ENCODE assay signal across 15 cellular contexts in the genomic region with DNA sequence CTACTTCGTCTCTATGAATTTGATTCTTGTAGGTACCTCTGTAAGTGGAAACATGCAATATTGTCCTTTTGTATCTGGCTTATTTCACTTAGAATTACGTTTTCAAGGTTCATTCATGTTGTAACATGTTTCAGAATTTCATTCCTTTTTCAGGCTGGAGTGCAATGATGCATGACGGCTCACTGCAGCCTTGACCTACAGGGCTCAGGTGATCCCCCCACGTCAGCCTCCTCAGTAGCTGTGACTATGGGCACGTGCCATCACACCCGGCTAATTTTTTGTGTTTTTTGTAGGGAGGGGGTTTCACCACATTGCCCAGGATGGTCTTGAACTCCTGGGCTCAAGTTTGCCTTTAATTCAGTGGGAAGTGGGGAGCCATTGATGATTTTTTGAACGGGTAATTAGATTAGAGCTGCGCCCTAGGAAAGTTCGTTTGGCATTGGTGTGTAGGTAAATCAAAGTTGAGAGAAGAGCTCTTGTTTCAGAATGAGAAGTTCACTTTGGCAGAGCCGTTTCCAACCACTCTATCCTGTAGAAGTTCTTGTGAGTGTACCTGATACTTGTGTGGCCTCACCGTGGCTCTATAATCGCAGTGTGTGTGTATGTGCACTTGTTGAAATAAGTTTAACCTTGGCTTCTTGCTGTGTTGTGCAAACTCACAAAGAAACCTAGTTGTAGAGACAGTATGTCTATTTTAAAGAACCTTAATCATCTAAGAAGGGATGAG.
DNase-seq lines count a peak whose midpoint lies in the region; ATAC-seq and TF ChIP-seq lines count a peak whose summit lies in the region.
"Had no signal": no experiment of that assay in that cellular context is flagged by ENCODE, and none has a peak within 500 bp of the region (broad histone marks: within the 10 kb centered on the region; RNA-seq: fewer than 3 reads in every experiment).

No MANE protein-coding gene starts in this region.

- peaks cover 16% of the 10 kb centered on the region for H3K4me1 ChIP-seq in PC-9 (replicated peaks; ENCODE audit: insufficient read depth)
- no peaks in the 10 kb centered on the region for H3K4me1 ChIP-seq in foreskin keratinocyte

- H3K36me3 Mint-ChIP-seq in activated naive CD4-positive, alpha-beta T cell treated with anti-CD3 and anti-CD28 coated beads, Interleukin-2, amount 50 U/mL, for 24 hours = no peaks in the 10 kb centered on the region
- H3K36me3 Mint-ChIP-seq: activated naive CD8-positive, alpha-beta T cell had no signal

- intact Hi-C loops in PC-9 (cut with micrococcal nuclease; ENCODE audit: unreplicated experiment) = no loop called here

- H3K4me2 ChIP-seq in PC-9 = no peak overlapping the region

- DNase-seq in activated naive CD4-positive, alpha-beta T cell treated with Interleukin-2 at 50 U/mL for 16 hours = no peak
- DNase-seq in PC-9 (no peak), foreskin keratinocyte (peak in 1 of 2 donors; percentile 55), ureter (ENCODE audit: low spot score) (peak; percentile 53), RPMI8226 (no peak), SK-N-DZ (ENCODE audit: low spot score) (no peak)
- DNase-seq: caudate nucleus; effector memory CD4-positive, alpha-beta T cell; MM.1S; NK-92 treated with Interleukin-12 subunit alpha and Interleukin-12 subunit beta, amount 100 ng/mL, for 24 hours; stomach had no signal

- no peaks in the 10 kb centered on the region; the same call in none of the 2 replicates for H4K20me1 ChIP-seq in PC-9 (ENCODE audit: insufficient read depth)

- H2AFZ ChIP-seq in PC-9 = no peak overlapping the region

- peaks cover 10% of the 10 kb centered on the region for H3K36me3 ChIP-seq in PC-9 (ENCODE audit: low read depth)

- H3K79me2 ChIP-seq in PC-9 (ENCODE audit: low read depth) = peaks cover 3% of the 10 kb centered on the region; the same call in 1 of the 2 replicates

- peak overlapping the region; percentile 2 for H3K27ac Mint-ChIP-seq in activated naive CD4-positive, alpha-beta T cell treated with anti-CD3 and anti-CD28 coated beads, Interleukin-2, amount 50 U/mL, for 24 hours
- H3K27ac Mint-ChIP-seq: activated naive CD8-positive, alpha-beta T cell had no signal

- CTCF ChIA-PET in PC-9 (lab: Charles Lee) = no interaction called here

- no peak overlapping the region for H3K4me3 Mint-ChIP-seq in activated naive CD4-positive, alpha-beta T cell treated with anti-CD3 and anti-CD28 coated beads, Interleukin-2, amount 50 U/mL, for 24 hours
- H3K4me3 Mint-ChIP-seq: activated naive CD8-positive, alpha-beta T cell had no signal

- no peak for TF ChIP-seq CTCF in PC-9 (conservative IDR thresholded peaks at IDR 0.05)
- no peak for TF ChIP-seq CTCF in foreskin keratinocyte (conservative IDR thresholded peaks at IDR 0.05)

- BruUV-seq in PC-9 (replicated peaks; lab: Mats Ljungman, UMichigan) = no TSS peak

- H3K27ac ChIP-seq in PC-9 (peak overlapping the region; percentile 34), foreskin keratinocyte (no peak overlapping the region)
- H3K27ac ChIP-seq: stomach had no signal

- H3K4me3 ChIP-seq in PC-9 = no peak overlapping the region
- H3K4me3 ChIP-seq: skin epidermis, stomach had no signal

- H3K4me1 Mint-ChIP-seq in activated naive CD4-positive, alpha-beta T cell treated with anti-CD3 and anti-CD28 coated beads, Interleukin-2, amount 50 U/mL, for 24 hours = no peaks in the 10 kb centered on the region

- H3K27me3 Mint-ChIP-seq in activated naive CD4-positive, alpha-beta T cell treated with anti-CD3 and anti-CD28 coated beads, Interleukin-2, amount 50 U/mL, for 24 hours = peaks cover 1% of the 10 kb centered on the region
- H3K27me3 Mint-ChIP-seq: activated naive CD8-positive, alpha-beta T cell had no signal

- peaks cover 14% of the 10 kb centered on the region; the same call in 1 of the 2 replicates for H3F3A ChIP-seq in PC-9 (ENCODE audit: insufficient read depth, low read depth)

- H3K9me3 Mint-ChIP-seq in activated naive CD4-positive, alpha-beta T cell treated with anti-CD3 and anti-CD28 coated beads, Interleukin-2, amount 50 U/mL, for 24 hours = no peaks in the 10 kb centered on the region

- H3K9me3 ChIP-seq in PC-9 (ENCODE audit: insufficient read depth, low read depth) = no peaks in the 10 kb centered on the region; the same call in 1 of the 2 replicates

- peak; percentile 59 for ATAC-seq in foreskin keratinocyte
- ATAC-seq in GM21576 (IDR thresholded peaks at IDR 0.05; ENCODE audit: unreplicated experiment) = no peak

- POLR2A ChIA-PET in PC-9 (lab: Charles Lee; ENCODE audit: unreplicated experiment) = interaction anchor here (0.6 kb wide), 1 partner anchor 51 kb away, joined by 25 read pairs; no protein-coding TSS in a partner anchor

- H3K27me3 ChIP-seq in PC-9 (ENCODE audit: insufficient read depth, low read depth) = no peaks in the 10 kb centered on the region
- peaks cover 9% of the 10 kb centered on the region for H3K27me3 ChIP-seq in foreskin keratinocyte
- H3K27me3 ChIP-seq: stomach had no signal

- H3K9me2 ChIP-seq in PC-9 (ENCODE audit: insufficient read depth) = no peaks in the 10 kb centered on the region
